In the genomic region with DNA sequence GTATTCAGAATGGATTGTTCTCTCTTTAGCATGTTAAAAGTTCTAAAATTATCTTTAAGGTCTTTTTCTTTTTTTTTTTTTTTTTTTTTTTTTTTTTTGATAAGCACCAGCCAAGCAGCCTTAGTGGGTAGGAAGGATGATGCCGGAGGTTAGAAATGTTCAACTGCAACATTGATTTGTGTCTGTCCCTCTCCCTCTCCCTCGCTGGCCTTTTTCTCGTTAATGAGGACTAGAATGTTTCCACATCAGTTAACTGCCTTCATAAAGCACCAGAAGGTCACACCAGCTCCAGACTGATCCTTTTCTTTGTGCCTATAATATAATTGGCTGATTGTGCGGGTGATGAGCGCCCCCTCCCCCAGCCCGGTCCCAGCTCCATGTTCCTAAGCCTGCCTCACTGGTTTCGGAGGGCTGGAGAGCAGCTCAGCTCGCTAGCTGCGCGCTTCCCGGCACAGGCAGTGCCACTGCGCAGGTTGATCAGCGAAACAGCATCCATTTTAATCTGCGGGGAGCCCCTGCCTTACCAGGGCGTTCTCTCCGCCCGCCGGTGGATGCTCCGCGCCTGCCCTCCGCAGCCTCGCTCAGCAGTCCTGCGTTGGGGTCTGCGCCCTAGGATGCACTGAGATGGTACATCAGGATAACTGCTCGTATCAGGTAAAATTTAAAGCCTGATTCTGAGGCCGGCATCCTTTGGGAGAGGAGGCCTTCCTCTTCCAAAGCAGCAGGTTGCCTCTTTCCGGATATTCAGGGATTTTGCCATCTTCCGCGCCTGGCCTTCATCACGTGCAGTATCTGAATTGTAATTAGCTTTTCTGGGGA, we compare ENCODE assay signal across 8 cellular contexts. TPM values are rescaled to one million over a fixed set of nuclear protein-coding genes. Genes with fewer than 3 reads are reported as not detected.
DNase-seq lines count a peak whose midpoint lies in the region; ATAC-seq and TF ChIP-seq lines count a peak whose summit lies in the region.

SCHIP1 (plus strand) TSS at position 301 of the 819 bp plus-strand sequence.

- ATAC-seq in HG03354 (IDR thresholded peaks at IDR 0.05; ENCODE audit: poor library complexity, severe bottlenecking, unreplicated experiment): peak; percentile 73
- ATAC-seq in stimulated activated memory B cell treated with anti-CD40 and anti-IgM and Interleukin-4, amounts not matched to agents 10 μg/mL and 1 μg/mL and 100 μg/mL, for 72 hours: no peak
- no peak for ATAC-seq in CD4-positive, alpha-beta T cell (ENCODE audit: poor library complexity)

- no peaks in the 10 kb centered on the region for H3K9me3 ChIP-seq in CD4-positive, alpha-beta T cell (ENCODE audit: control insufficient read depth, low read length)

- no peak within 1 kb of the TSS for H3K27ac ChIP-seq in CD4-positive, alpha-beta T cell (ENCODE audit: low read depth, low read length)

- H3K27me3 ChIP-seq in CD4-positive, alpha-beta T cell (ENCODE audit: control insufficient read depth, insufficient read depth, low read length): peaks cover 5% of the 10 kb centered on the region

- intact Hi-C loops in CD4-positive, alpha-beta T cell (cut with DNase I, micrococcal nuclease): no loop called here

- TF ChIP-seq CTCF in GM12865 (IDR thresholded peaks at IDR 0.05; ENCODE audit: insufficient read depth, low read depth, low read length, missing control alignments) (no peak), brain (conservative IDR thresholded peaks at IDR 0.05) (no peak)
- no peak for TF ChIP-seq CTCF in CD4-positive, alpha-beta T cell (IDR thresholded peaks at IDR 0.05)

- DNase-seq in GM12865 (ENCODE audit: low read depth) (no peak), islet precursor cell (peak; percentile 87), DMS79 treated with DMSO at 0.1 percent for 48 hours (lab: John Stamatoyannopoulos, UW) (no peak), T-helper 1 cell (no peak)
- no peak for DNase-seq in CD4-positive, alpha-beta T cell

- H3K27ac Mint-ChIP-seq in brain: peak within 1 kb of the TSS; percentile 95 to 99 (median 98)
- H3K27ac Mint-ChIP-seq in stimulated activated memory B cell treated with anti-CD40 and anti-IgM and Interleukin-4, amounts not matched to agents 10 μg/mL and 1 μg/mL and 100 μg/mL, for 72 hours: no peak within 1 kb of the TSS
- H3K27ac Mint-ChIP-seq in CD4-positive, alpha-beta T cell: no peak within 1 kb of the TSS

- CTCF ChIA-PET in CD4-positive, alpha-beta T cell (lab: Charles Lee): interaction anchor here (0.6 to 1.2 kb wide), 2 partner anchors 11 to 952 kb away, joined by 3 read pairs; no protein-coding TSS in a partner anchor

- peak within 1 kb of the TSS; percentile 34 for H3K4me3 ChIP-seq in GM12865 (ENCODE audit: low read depth, low read length)

- H3K4me3 Mint-ChIP-seq in brain: peak within 1 kb of the TSS; percentile 90 to 97 (median 93)
- peak within 1 kb of the TSS; percentile 46 for H3K4me3 Mint-ChIP-seq in stimulated activated memory B cell treated with anti-CD40 and anti-IgM and Interleukin-4, amounts not matched to agents 10 μg/mL and 1 μg/mL and 100 μg/mL, for 72 hours
- H3K4me3 Mint-ChIP-seq in CD4-positive, alpha-beta T cell: no peak within 1 kb of the TSS

- H3K36me3 Mint-ChIP-seq in brain: peaks cover 4% of the 10 kb centered on the region
- no peaks in the 10 kb centered on the region for H3K36me3 Mint-ChIP-seq in stimulated activated memory B cell treated with anti-CD40 and anti-IgM and Interleukin-4, amounts not matched to agents 10 μg/mL and 1 μg/mL and 100 μg/mL, for 72 hours
- no peaks in the 10 kb centered on the region for H3K36me3 Mint-ChIP-seq in CD4-positive, alpha-beta T cell (ENCODE audit: low read depth)

- H3K4me1 Mint-ChIP-seq in brain: peaks cover 76% of the 10 kb centered on the region
- H3K4me1 Mint-ChIP-seq in stimulated activated memory B cell treated with anti-CD40 and anti-IgM and Interleukin-4, amounts not matched to agents 10 μg/mL and 1 μg/mL and 100 μg/mL, for 72 hours: peaks cover 8% of the 10 kb centered on the region
- H3K4me1 Mint-ChIP-seq in CD4-positive, alpha-beta T cell (ENCODE audit: low read depth): no peaks in the 10 kb centered on the region

- POLR2A ChIA-PET in CD4-positive, alpha-beta T cell (lab: Charles Lee): no interaction called here

- peaks cover 6% of the 10 kb centered on the region for H3K27me3 Mint-ChIP-seq in brain
- H3K27me3 Mint-ChIP-seq in stimulated activated memory B cell treated with anti-CD40 and anti-IgM and Interleukin-4, amounts not matched to agents 10 μg/mL and 1 μg/mL and 100 μg/mL, for 72 hours: peaks cover 12% of the 10 kb centered on the region
- peaks cover 38% of the 10 kb centered on the region for H3K27me3 Mint-ChIP-seq in CD4-positive, alpha-beta T cell

- H3K9me3 Mint-ChIP-seq in brain: peaks cover 0 to 2% (median 0%) of the 10 kb centered on the region in 5 experiments
- H3K9me3 Mint-ChIP-seq in stimulated activated memory B cell treated with anti-CD40 and anti-IgM and Interleukin-4, amounts not matched to agents 10 μg/mL and 1 μg/mL and 100 μg/mL, for 72 hours: no peaks in the 10 kb centered on the region
- H3K9me3 Mint-ChIP-seq in CD4-positive, alpha-beta T cell: no peaks in the 10 kb centered on the region

RNA-seq across cellular contexts. Expression of gene SCHIP1, which starts in this region (rescaled TPM):
- 51.7 TPM for polyA plus RNA-seq in brain (ENCODE audit: insufficient read depth, low read depth, low replicate concordance)
- not detected for total RNA-seq in CD4-positive, alpha-beta T cell

Comparison
In these comparisons a context has a peak if more than half of its experiments do, and no peak if none do; other contexts are left out.
1. H3K27ac Mint-ChIP-seq: peak in brain (5 of 5); none in stimulated activated memory B cell treated with anti-CD40 and anti-IgM and Interleukin-4, amounts not matched to agents 10 μg/mL and 1 μg/mL and 100 μg/mL, for 72 hours (single experiment) and CD4-positive, alpha-beta T cell (single experiment).